25 cellular contexts compared by ENCODE assay signal in the genomic region with DNA sequence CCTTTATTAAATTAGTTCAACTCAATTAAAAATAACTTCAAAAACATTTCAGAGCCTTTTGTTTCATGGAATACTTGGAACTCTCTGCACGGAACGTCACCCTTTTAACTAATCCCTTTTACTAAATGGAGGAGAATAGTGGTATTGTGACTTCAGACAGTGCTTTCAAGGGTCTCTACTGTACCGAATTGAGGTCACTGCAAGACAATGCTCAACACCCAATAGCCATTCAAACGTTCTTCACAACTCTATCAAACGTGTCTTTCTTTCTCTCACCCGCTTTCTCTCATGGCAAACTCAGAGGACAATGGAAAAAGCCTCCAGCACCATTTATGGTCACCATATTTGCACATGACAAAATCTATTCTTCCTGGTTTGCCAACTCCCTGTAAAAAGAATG.
DNase-seq lines count a peak whose midpoint lies in the region; ATAC-seq lines count a peak whose summit lies in the region.
"Had no signal": no experiment of that assay in that cellular context is flagged by ENCODE, and none has a peak within 500 bp of the region (broad histone marks: within the 10 kb centered on the region; RNA-seq: fewer than 3 reads in every experiment).

No MANE protein-coding gene starts in this region.

- H3K27ac Mint-ChIP-seq in activated CD4-positive, alpha-beta T cell treated with anti-CD3 and anti-CD28 coated beads for 36 hours, result no peak overlapping the region
- H3K27ac Mint-ChIP-seq: CD4-positive, alpha-beta T cell; GM23338; H9 had no signal

- in situ Hi-C loops in HAP-1 (cut with MboI; ENCODE audit: low sequenced_read_pairs), result no loop called here
- in situ Hi-C loops in SK-MEL-5 (cut with HindIII; ENCODE audit: low pct_unique_long_range_greater_than_20kb, low sequenced_read_pairs), result no loop called here

- H3K4me1 ChIP-seq in HAP-1, result peaks cover 11% of the 10 kb centered on the region
- H3K4me1 ChIP-seq: A549; BLaER1 treated with 17β-estradiol and CSF1 and Interleukin-3, amounts not matched to agents 10 nM and 100 nM had no signal

- no peaks in the 10 kb centered on the region for H3K9me3 ChIP-seq in HAP-1
- H3K9me3 ChIP-seq: A549; BLaER1 treated with 17β-estradiol and CSF1 and Interleukin-3, amounts not matched to agents 10 nM and 100 nM had no signal

- POLR2A ChIA-PET in activated CD4-positive, alpha-beta T cell treated with anti-CD3 and anti-CD28 coated beads for 36 hours (lab: Charles Lee), result no interaction called here

- H3K9me3 Mint-ChIP-seq in activated CD4-positive, alpha-beta T cell treated with anti-CD3 and anti-CD28 coated beads for 36 hours (ENCODE audit: low read depth), result peaks cover 6% of the 10 kb centered on the region
- H3K9me3 Mint-ChIP-seq: GM23338, H9 had no signal

- peak; percentile 45 to 87 for DNase-seq in HAP-1 (ENCODE audit: low spot score in 2 of 2)
- peak; percentile 78 for DNase-seq in SK-MEL-5 (ENCODE audit: low read depth, low spot score)
- peak; percentile 98 for DNase-seq in foreskin melanocyte
- DNase-seq in retina, result peak; percentile 69
- DNase-seq in NCI-H146 treated with DMSO at 0.1 percent for 48 hours (lab: John Stamatoyannopoulos, UW; ENCODE audit: unreplicated experiment), result no peak
- DNase-seq in activated CD4-positive, alpha-beta T cell treated with anti-CD3 and anti-CD28 coated beads for 36 hours, result no peak
- no peak for DNase-seq in activated CD8-positive, alpha-beta memory T cell treated with anti-CD3 and anti-CD28 coated beads for 24 hours
- DNase-seq: AML-193; CD4-positive, alpha-beta T cell; DMS 273 treated with DMSO at 0.1 percent for 48 hours; DMS79; EL; GDM1; H9; Karpas-422; NCI-H1105; NCI-H1436 treated with DMSO at 0.1 percent for 48 hours; NCI-H2029; NCI-H446; NCI-H524 treated with DMSO at 0.1 percent for 48 hours; NCI-H774 had no signal

- H3K4me3 ChIP-seq in HAP-1, result no peak overlapping the region
- H3K4me3 ChIP-seq: A549; BLaER1 treated with 17β-estradiol and CSF1 and Interleukin-3, amounts not matched to agents 10 nM and 100 nM; GM12878; GM23338 had no signal

- no peaks in the 10 kb centered on the region for H3K27me3 ChIP-seq in HAP-1 (ENCODE audit: low read depth)
- H3K27me3 ChIP-seq: BLaER1 treated with 17β-estradiol and CSF1 and Interleukin-3, amounts not matched to agents 10 nM and 100 nM had no signal

- H3K27me3 Mint-ChIP-seq in activated CD4-positive, alpha-beta T cell treated with anti-CD3 and anti-CD28 coated beads for 36 hours, result peaks cover 2% of the 10 kb centered on the region
- H3K27me3 Mint-ChIP-seq: CD4-positive, alpha-beta T cell had no signal

- no peak for ATAC-seq in activated CD4-positive, alpha-beta T cell treated with anti-CD3 and anti-CD28 coated beads for 36 hours
- ATAC-seq: A549, GM12878, GM23338 had no signal

- H3K4me1 Mint-ChIP-seq in activated CD4-positive, alpha-beta T cell treated with anti-CD3 and anti-CD28 coated beads for 36 hours, result no peaks in the 10 kb centered on the region

- no peak overlapping the region for H3K4me3 Mint-ChIP-seq in activated CD4-positive, alpha-beta T cell treated with anti-CD3 and anti-CD28 coated beads for 36 hours
- H3K4me3 Mint-ChIP-seq: CD4-positive, alpha-beta T cell; GM23338; H9 had no signal

- no peaks in the 10 kb centered on the region for H3K36me3 ChIP-seq in HAP-1 (replicated peaks)
- H3K36me3 ChIP-seq: BLaER1 treated with 17β-estradiol and CSF1 and Interleukin-3, amounts not matched to agents 10 nM and 100 nM had no signal

- CTCF ChIA-PET in activated CD4-positive, alpha-beta T cell treated with anti-CD3 and anti-CD28 coated beads for 36 hours (lab: Charles Lee), result no interaction called here

- no peaks in the 10 kb centered on the region for H3K36me3 Mint-ChIP-seq in activated CD4-positive, alpha-beta T cell treated with anti-CD3 and anti-CD28 coated beads for 36 hours (ENCODE audit: low read depth)

- intact Hi-C loops in activated CD4-positive, alpha-beta T cell treated with anti-CD3 and anti-CD28 coated beads for 36 hours (cut with DNase I, micrococcal nuclease), result no loop called here

Comparison
In these comparisons a context has a peak if more than half of its experiments do, and no peak if none do; other contexts are left out.
1. DNase-seq: peak in HAP-1 (2 of 2), SK-MEL-5 (single experiment), foreskin melanocyte (single experiment) and retina (single experiment); none in NCI-H146 treated with DMSO at 0.1 percent for 48 hours (single experiment), activated CD4-positive, alpha-beta T cell treated with anti-CD3 and anti-CD28 coated beads for 36 hours (single experiment) and activated CD8-positive, alpha-beta memory T cell treated with anti-CD3 and anti-CD28 coated beads for 24 hours (single experiment).